25 cellular contexts compared by ENCODE assay signal in genomic region chr4:109675181-109675580, GRCh38. TPM values are rescaled to one million over a fixed set of nuclear protein-coding genes. Genes with fewer than 3 reads are reported as not detected.
DNase-seq lines count a peak whose midpoint lies in the region; ATAC-seq, FAIRE-seq and TF ChIP-seq lines count a peak whose summit lies in the region.
"Had no signal": no experiment of that assay in that cellular context is flagged by ENCODE, and none has a peak within 500 bp of the region (broad histone marks: within the 10 kb centered on the region; RNA-seq: fewer than 3 reads in every experiment).

No MANE protein-coding gene starts in this region.

- WGBS in psoas muscle, 3 donors, result 90 to 98% (median 94%) methylated on average over 3 of the region's 3 CpGs

- TF ChIP-seq CTCF in bronchial epithelial cell (IDR thresholded peaks at IDR 0.05; ENCODE audit: insufficient read depth, low read length, severe bottlenecking), result no peak
- no peak for TF ChIP-seq CTCF in psoas muscle (IDR thresholded peaks at IDR 0.05)

- intact Hi-C loops in psoas muscle (cut with DNase I), result no loop called here

- no peak overlapping the region for H3K27ac ChIP-seq in CD4-positive, CD25-positive, alpha-beta regulatory T cell (ENCODE audit: insufficient read depth, low read length, poor library complexity, severe bottlenecking)
- H3K27ac ChIP-seq in psoas muscle, result no peak overlapping the region
- H3K27ac ChIP-seq: body of pancreas, neural progenitor cell, parathyroid adenoma, right atrium auricular region had no signal

- ATAC-seq in CD4-positive, CD25-positive, alpha-beta regulatory T cell (ENCODE audit: low read depth in 2 of 2), result no peak
- ATAC-seq in GM18520 (IDR thresholded peaks at IDR 0.05; ENCODE audit: unreplicated experiment) (peak; percentile 93), HG02610 (IDR thresholded peaks at IDR 0.05; ENCODE audit: unreplicated experiment) (peak; percentile 81), psoas muscle (no peak)
- ATAC-seq: body of pancreas had no signal

- no peaks in the 10 kb centered on the region for H3K27me3 ChIP-seq in CD4-positive, CD25-positive, alpha-beta regulatory T cell (ENCODE audit: control insufficient read depth, insufficient read depth, low read length)
- no peaks in the 10 kb centered on the region for H3K27me3 ChIP-seq in bronchial epithelial cell (ENCODE audit: control insufficient read depth, insufficient read depth, low read length)
- no peaks in the 10 kb centered on the region for H3K27me3 ChIP-seq in psoas muscle (ENCODE audit: insufficient read depth in 3 of 3, low read length in 2 of 3)
- H3K27me3 ChIP-seq: body of pancreas, neural progenitor cell, right atrium auricular region had no signal

- peaks cover 12% of the 10 kb centered on the region for H3K36me3 ChIP-seq in CD4-positive, CD25-positive, alpha-beta regulatory T cell (ENCODE audit: control insufficient read depth, insufficient read depth, low read length)
- H3K36me3 ChIP-seq in bronchial epithelial cell (ENCODE audit: control insufficient read depth, insufficient read depth, low read length) (no peaks in the 10 kb centered on the region), psoas muscle (ENCODE audit: insufficient read depth in 1 of 2, low read depth in 1 of 2) (no peaks in the 10 kb centered on the region)
- H3K36me3 ChIP-seq: neural progenitor cell, right atrium auricular region had no signal

- H3K27me3 Mint-ChIP-seq in CD4-positive, CD25-positive, alpha-beta regulatory T cell, result no peaks in the 10 kb centered on the region
- H3K27me3 Mint-ChIP-seq: B cell had no signal

- no peak overlapping the region for H3K4me3 ChIP-seq in CD4-positive, CD25-positive, alpha-beta regulatory T cell (ENCODE audit: low read depth, low read length)
- H3K4me3 ChIP-seq in bronchial epithelial cell (ENCODE audit: low read depth, low read length) (no peak overlapping the region), psoas muscle (no peak overlapping the region)
- H3K4me3 ChIP-seq: body of pancreas, neural progenitor cell, right atrium auricular region had no signal

- FAIRE-seq in bronchial epithelial cell (lab: Jason Lieb, UNC), result no peak
- FAIRE-seq: GM18507, RCC 7860 had no signal

- H3K4me1 ChIP-seq in CD4-positive, CD25-positive, alpha-beta regulatory T cell (ENCODE audit: control insufficient read depth, insufficient read depth, low read length, poor library complexity, severe bottlenecking), result no peaks in the 10 kb centered on the region
- H3K4me1 ChIP-seq in psoas muscle, result no peaks in the 10 kb centered on the region
- H3K4me1 ChIP-seq: body of pancreas, neural progenitor cell, parathyroid adenoma, right atrium auricular region had no signal

- peaks cover 21 to 40% (median 23%) of the 10 kb centered on the region in 4 donors for H3K4me1 Mint-ChIP-seq in CD4-positive, CD25-positive, alpha-beta regulatory T cell
- H3K4me1 Mint-ChIP-seq: B cell, neural progenitor cell had no signal

- peaks cover 39% of the 10 kb centered on the region for H3K36me3 Mint-ChIP-seq in CD4-positive, CD25-positive, alpha-beta regulatory T cell

- peaks cover 0 to 7% (median 2%) of the 10 kb centered on the region in 7 donors for H3K9me3 Mint-ChIP-seq in CD4-positive, CD25-positive, alpha-beta regulatory T cell

- H3K9me3 ChIP-seq in CD4-positive, CD25-positive, alpha-beta regulatory T cell (ENCODE audit: control insufficient read depth in 2 of 2, low read length in 2 of 2), result peaks cover 0 to 6% of the 10 kb centered on the region in 2 experiments
- no peaks in the 10 kb centered on the region for H3K9me3 ChIP-seq in psoas muscle
- H3K9me3 ChIP-seq: body of pancreas, right atrium auricular region had no signal

- no peak for DNase-seq in CD4-positive, CD25-positive, alpha-beta regulatory T cell
- peak; percentile 14 for DNase-seq in bronchial epithelial cell (ENCODE audit: low read depth)
- DNase-seq in NCI-H1930 (lab: John Stamatoyannopoulos, UW), result no peak
- DNase-seq in psoas muscle, result no peak
- no peak for DNase-seq in NCI-H1048 (lab: John Stamatoyannopoulos, UW)
- DNase-seq: activated CD4-positive, alpha-beta T cell treated with anti-CD3 and anti-CD28 coated beads, Interleukin-2, amount 50 U/mL, for 48 hours; activated CD4-positive, CD25-positive, alpha-beta regulatory T cell; activated effector memory CD4-positive, alpha-beta T cell treated with anti-CD3 and anti-CD28 coated beads, Interleukin-2, amount 50 U/mL, for 16 hours; body of pancreas; cerebellar nuclear complex; mammary epithelial cell; NCI-H1092 treated with DMSO at 0.1 percent for 48 hours; NCI-H187 treated with DMSO at 0.1 percent for 48 hours; NCI-H524 treated with DMSO at 0.1 percent for 48 hours; stimulated activated CD4-positive, alpha-beta T cell treated with anti-CD3 and anti-CD28 coated beads, Interleukin-12 subunit alpha, Interleukin-12 subunit beta, amount 100 ng/mL, for 4 hours; stimulated activated CD4-positive, alpha-beta T cell treated with anti-CD3 and anti-CD28 coated beads, Interleukin-4, amount 100 ng/mL, for 4 hours; stimulated activated naive CD4-positive, alpha-beta T cell had no signal

- H3K4me3 Mint-ChIP-seq in CD4-positive, CD25-positive, alpha-beta regulatory T cell, result no peak overlapping the region
- H3K4me3 Mint-ChIP-seq: B cell, neural progenitor cell had no signal

- peak overlapping the region in 2 of 3 donors; percentile 56 to 57 for H3K27ac Mint-ChIP-seq in CD4-positive, CD25-positive, alpha-beta regulatory T cell
- H3K27ac Mint-ChIP-seq: B cell, neural progenitor cell had no signal

RNA-seq across cellular contexts. Expression of gene CASP6, which starts 28.1 kb away (rescaled TPM):
- 21.9 TPM for total RNA-seq in CD4-positive, CD25-positive, alpha-beta regulatory T cell
- 10 to 100 TPM; 64.5 to 88.4 (median 72.7) TPM for polyA plus RNA-seq in CD4-positive, CD25-positive, alpha-beta regulatory T cell
- total RNA-seq in bronchial epithelial cell, result 27.7 and 54.0 TPM in 2 replicates
- total RNA-seq in psoas muscle, result 1 to 10 TPM; 2.7 to 4.6 (median 4.0) TPM
- 1 to 10 TPM; 4.2 to 8.9 (median 5.2) TPM for polyA plus RNA-seq in psoas muscle

RNA-seq across cellular contexts. Expression of gene PLA2G12A, which starts 54.7 kb away (rescaled TPM):
- 13.3 TPM for total RNA-seq in CD4-positive, CD25-positive, alpha-beta regulatory T cell
- 10 to 100 TPM; 36.3 to 48.4 (median 43.2) TPM for polyA plus RNA-seq in CD4-positive, CD25-positive, alpha-beta regulatory T cell
- total RNA-seq in bronchial epithelial cell (52.1 and 54.0 TPM in 2 replicates), psoas muscle (10 to 100 TPM; 31.9 to 52.5 (median 40.6) TPM)
- 10 to 100 TPM; 19.1 to 30.9 (median 19.1) TPM for polyA plus RNA-seq in psoas muscle

Comparison
In these comparisons a context has a peak if more than half of its experiments do, and no peak if none do; other contexts are left out.
1. ATAC-seq: peak in GM18520 (single experiment) and HG02610 (single experiment); none in CD4-positive, CD25-positive, alpha-beta regulatory T cell (0 of 2) and psoas muscle (0 of 4).